In the genomic region with DNA sequence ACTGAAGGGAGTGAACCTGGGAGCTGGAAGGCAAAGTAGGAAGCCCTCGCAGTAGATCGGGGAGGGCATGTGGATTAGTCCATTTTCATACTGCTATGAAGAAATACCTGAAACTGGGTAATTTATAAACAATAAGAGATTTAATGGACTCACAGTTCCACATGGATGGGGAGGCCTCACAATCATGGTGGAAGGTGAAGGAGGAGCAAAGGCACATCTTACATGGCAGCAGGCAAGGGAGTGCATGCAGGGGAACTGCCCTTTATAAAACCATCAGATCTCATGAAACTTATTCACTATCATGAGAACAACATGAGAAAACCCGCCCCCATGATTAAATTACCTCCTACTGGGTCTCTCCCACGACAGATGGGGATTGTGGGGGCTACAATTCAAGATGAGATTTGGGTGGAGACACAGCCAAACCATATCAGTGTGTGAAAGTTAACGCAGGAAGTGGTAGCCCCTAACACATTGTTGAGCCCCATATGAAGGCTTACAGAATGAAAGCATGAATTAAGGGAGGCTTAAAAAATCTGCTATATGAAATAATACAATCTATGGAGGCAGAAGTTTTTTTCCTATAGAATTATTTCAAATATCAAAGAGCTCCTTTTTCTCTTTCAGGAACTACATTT, we compare ENCODE assay signal across 18 cellular contexts. TPM values are rescaled to one million over a fixed set of nuclear protein-coding genes. Genes with fewer than 3 reads are reported as not detected.
"Had no signal": no experiment of that assay in that cellular context is flagged by ENCODE, and none has a peak within 500 bp of the region (broad histone marks: within the 10 kb centered on the region; RNA-seq: fewer than 3 reads in every experiment).

No MANE protein-coding gene starts in this region.

RNA-seq across cellular contexts. Expression of a gene that starts 15.5 kb away (rescaled TPM):
- total RNA-seq: naive thymus-derived CD4-positive, alpha-beta T cell; occipital lobe; osteocyte; pancreas; posterior vena cava; prostate gland; pulmonary artery endothelial cell; right atrium auricular region; sciatic nerve; smooth muscle cell; spleen; suprapubic skin; testis; transverse colon; upper lobe of right lung; urinary bladder; uterus had no signal
- polyA plus RNA-seq: naive thymus-derived CD4-positive, alpha-beta T cell; pancreas; smooth muscle cell; thymus; urinary bladder had no signal
